ENCODE assay signal across 10 cellular contexts in the genomic region with DNA sequence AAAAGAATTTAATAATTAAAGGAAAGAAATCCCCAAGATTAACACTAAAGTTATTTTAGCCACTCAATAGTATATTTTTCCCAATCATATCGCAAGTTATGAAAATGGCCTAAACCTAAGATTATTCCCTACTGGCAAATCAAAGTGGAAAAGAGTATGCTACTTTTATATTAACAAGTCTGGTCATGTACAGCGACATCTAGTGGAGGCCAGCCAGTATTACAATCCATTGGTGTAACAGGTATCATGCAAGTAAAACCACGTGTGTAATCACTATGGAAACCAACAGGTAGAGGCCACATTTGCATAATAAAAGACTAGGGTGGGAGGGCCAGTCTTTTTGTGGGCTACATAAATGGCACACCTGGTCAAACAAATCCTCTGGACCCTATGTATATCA.
DNase-seq lines count a peak whose midpoint lies in the region; ATAC-seq and TF ChIP-seq lines count a peak whose summit lies in the region.
"Had no signal": no experiment of that assay in that cellular context is flagged by ENCODE, and none has a peak within 500 bp of the region (broad histone marks: within the 10 kb centered on the region; RNA-seq: fewer than 3 reads in every experiment).

No MANE protein-coding gene starts in this region.

- H3K27me3 Mint-ChIP-seq in activated CD8-positive, alpha-beta T cell treated with anti-CD3 and anti-CD28 coated beads for 36 hours: no peaks in the 10 kb centered on the region
- H3K27me3 Mint-ChIP-seq in activated CD8-positive, alpha-beta T cell treated with anti-CD3 and anti-CD28 coated beads, Interleukin-2, amount 10 ng/mL, durations not matched to agents 7 days and 5 days (ENCODE audit: low read depth): no peaks in the 10 kb centered on the region
- H3K27me3 Mint-ChIP-seq in osteocyte (ENCODE audit: unreplicated experiment): peaks cover 2% of the 10 kb centered on the region

- peaks cover 41% of the 10 kb centered on the region for H3K9me3 Mint-ChIP-seq in activated CD8-positive, alpha-beta T cell treated with anti-CD3 and anti-CD28 coated beads for 36 hours
- H3K9me3 Mint-ChIP-seq in activated CD8-positive, alpha-beta T cell treated with anti-CD3 and anti-CD28 coated beads, Interleukin-2, amount 10 ng/mL, durations not matched to agents 7 days and 5 days (ENCODE audit: insufficient read depth): peaks cover 51% of the 10 kb centered on the region
- peaks cover 32% of the 10 kb centered on the region for H3K9me3 Mint-ChIP-seq in osteocyte (ENCODE audit: unreplicated experiment)

- H3K27ac ChIP-seq in KMS-11 (no peak overlapping the region), lower lobe of right lung (no peak overlapping the region)

- DNase-seq in activated CD8-positive, alpha-beta T cell treated with anti-CD3 and anti-CD28 coated beads for 36 hours: peak; percentile 27
- DNase-seq in activated CD8-positive, alpha-beta T cell treated with anti-CD3 and anti-CD28 coated beads, Interleukin-2, amount 10 ng/mL, durations not matched to agents 7 days and 5 days: no peak
- DNase-seq in osteocyte (ENCODE audit: extremely low spot score, unreplicated experiment) (no peak), hippocampal formation (lab: John Stamatoyannopoulos, UW) (no peak), lower lobe of right lung (no peak)
- DNase-seq: CD8-positive, alpha-beta T cell; NCI-H1105 treated with DMSO at 0.1 percent for 48 hours had no signal

- intact Hi-C loops in activated CD8-positive, alpha-beta T cell treated with anti-CD3 and anti-CD28 coated beads for 36 hours (cut with micrococcal nuclease): no loop called here
- intact Hi-C loops in lower lobe of right lung (cut with DNase I): no loop called here

- H3K4me3 ChIP-seq in KMS-11 (IDR thresholded peaks at IDR 0.05; ENCODE audit: insufficient read depth, low read depth, low read length) (no peak overlapping the region), WI38 (ENCODE audit: low read depth, low read length) (no peak overlapping the region), lower lobe of right lung (no peak overlapping the region)

- no peaks in the 10 kb centered on the region for H3K4me1 Mint-ChIP-seq in activated CD8-positive, alpha-beta T cell treated with anti-CD3 and anti-CD28 coated beads for 36 hours (ENCODE audit: low read depth)
- no peaks in the 10 kb centered on the region for H3K4me1 Mint-ChIP-seq in activated CD8-positive, alpha-beta T cell treated with anti-CD3 and anti-CD28 coated beads, Interleukin-2, amount 10 ng/mL, durations not matched to agents 7 days and 5 days (ENCODE audit: low read depth)
- H3K4me1 Mint-ChIP-seq in osteocyte (ENCODE audit: unreplicated experiment): no peaks in the 10 kb centered on the region

- no peaks in the 10 kb centered on the region for H3K4me1 ChIP-seq in KMS-11 (ENCODE audit: low read depth, poor library complexity, severe bottlenecking)
- no peaks in the 10 kb centered on the region for H3K4me1 ChIP-seq in lower lobe of right lung

- no peaks in the 10 kb centered on the region for H3K36me3 Mint-ChIP-seq in activated CD8-positive, alpha-beta T cell treated with anti-CD3 and anti-CD28 coated beads for 36 hours (ENCODE audit: low read depth)
- no peaks in the 10 kb centered on the region for H3K36me3 Mint-ChIP-seq in activated CD8-positive, alpha-beta T cell treated with anti-CD3 and anti-CD28 coated beads, Interleukin-2, amount 10 ng/mL, durations not matched to agents 7 days and 5 days (ENCODE audit: low read depth)
- no peaks in the 10 kb centered on the region for H3K36me3 Mint-ChIP-seq in osteocyte (ENCODE audit: unreplicated experiment)
- H3K36me3 Mint-ChIP-seq: CD8-positive, alpha-beta T cell had no signal

- H2AFZ ChIP-seq in KMS-11 (ENCODE audit: low read depth): no peak overlapping the region

- H3K27ac Mint-ChIP-seq in activated CD8-positive, alpha-beta T cell treated with anti-CD3 and anti-CD28 coated beads for 36 hours: no peak overlapping the region
- no peak overlapping the region for H3K27ac Mint-ChIP-seq in activated CD8-positive, alpha-beta T cell treated with anti-CD3 and anti-CD28 coated beads, Interleukin-2, amount 10 ng/mL, durations not matched to agents 7 days and 5 days
- no peak overlapping the region for H3K27ac Mint-ChIP-seq in osteocyte (ENCODE audit: unreplicated experiment)
- H3K27ac Mint-ChIP-seq: CD8-positive, alpha-beta T cell had no signal

- H3K9me3 ChIP-seq in lower lobe of right lung: peaks cover 25% of the 10 kb centered on the region

- TF ChIP-seq CTCF in activated CD8-positive, alpha-beta T cell treated with anti-CD3 and anti-CD28 coated beads for 36 hours (IDR thresholded peaks at IDR 0.05): peak; percentile 57
- peak; percentile 91 for TF ChIP-seq CTCF in KMS-11 (conservative IDR thresholded peaks at IDR 0.05; ENCODE audit: low read depth, low read length)
- 0 out of 2 replicates have a peak, but pooled peaks have one; percentile 7 for TF ChIP-seq CTCF in WI38 (IDR thresholded peaks at IDR 0.05; ENCODE audit: low read depth, low read length)
- peak; percentile 34 for TF ChIP-seq CTCF in osteocyte (IDR thresholded peaks at IDR 0.05)
- TF ChIP-seq CTCF in lower lobe of right lung (IDR thresholded peaks at IDR 0.05): no peak

- H3K79me2 ChIP-seq in KMS-11 (ENCODE audit: insufficient read depth, low read depth): no peaks in the 10 kb centered on the region

- H3K27me3 ChIP-seq in KMS-11 (ENCODE audit: insufficient read depth, low read depth) (no peaks in the 10 kb centered on the region), lower lobe of right lung (ENCODE audit: low read depth) (no peaks in the 10 kb centered on the region)

- no peak overlapping the region for H3K9ac ChIP-seq in KMS-11

- H3K4me3 Mint-ChIP-seq in activated CD8-positive, alpha-beta T cell treated with anti-CD3 and anti-CD28 coated beads for 36 hours: no peak overlapping the region
- H3K4me3 Mint-ChIP-seq in activated CD8-positive, alpha-beta T cell treated with anti-CD3 and anti-CD28 coated beads, Interleukin-2, amount 10 ng/mL, durations not matched to agents 7 days and 5 days: no peak overlapping the region
- no peak overlapping the region for H3K4me3 Mint-ChIP-seq in osteocyte (ENCODE audit: unreplicated experiment)
- H3K4me3 Mint-ChIP-seq: CD8-positive, alpha-beta T cell had no signal

- no peaks in the 10 kb centered on the region for H4K20me1 ChIP-seq in KMS-11 (ENCODE audit: insufficient read depth)

- H3K4me2 ChIP-seq in KMS-11: no peak overlapping the region

- POLR2A ChIA-PET in activated CD8-positive, alpha-beta T cell treated with anti-CD3 and anti-CD28 coated beads for 36 hours (lab: Charles Lee): no interaction called here
- POLR2A ChIA-PET in activated CD8-positive, alpha-beta T cell treated with anti-CD3 and anti-CD28 coated beads, Interleukin-2, amount 10 ng/mL, durations not matched to agents 7 days and 5 days (lab: Charles Lee): no interaction called here

- ATAC-seq in activated CD8-positive, alpha-beta T cell treated with anti-CD3 and anti-CD28 coated beads for 36 hours: no peak
- no peak for ATAC-seq in activated CD8-positive, alpha-beta T cell treated with anti-CD3 and anti-CD28 coated beads, Interleukin-2, amount 10 ng/mL, durations not matched to agents 7 days and 5 days
- no peak for ATAC-seq in GM19467 (IDR thresholded peaks at IDR 0.05; ENCODE audit: unreplicated experiment)
- ATAC-seq in lower lobe of right lung: no peak
- ATAC-seq: CD8-positive, alpha-beta T cell had no signal

- CTCF ChIA-PET in activated CD8-positive, alpha-beta T cell treated with anti-CD3 and anti-CD28 coated beads for 36 hours (lab: Charles Lee): no interaction called here
- CTCF ChIA-PET in activated CD8-positive, alpha-beta T cell treated with anti-CD3 and anti-CD28 coated beads, Interleukin-2, amount 10 ng/mL, durations not matched to agents 7 days and 5 days (lab: Charles Lee): no interaction called here

- no peaks in the 10 kb centered on the region for H3K36me3 ChIP-seq in KMS-11 (ENCODE audit: insufficient read depth)
- H3K36me3 ChIP-seq in lower lobe of right lung: no peaks in the 10 kb centered on the region
